ENCODE assay signal across 8 cellular contexts in the genomic region with DNA sequence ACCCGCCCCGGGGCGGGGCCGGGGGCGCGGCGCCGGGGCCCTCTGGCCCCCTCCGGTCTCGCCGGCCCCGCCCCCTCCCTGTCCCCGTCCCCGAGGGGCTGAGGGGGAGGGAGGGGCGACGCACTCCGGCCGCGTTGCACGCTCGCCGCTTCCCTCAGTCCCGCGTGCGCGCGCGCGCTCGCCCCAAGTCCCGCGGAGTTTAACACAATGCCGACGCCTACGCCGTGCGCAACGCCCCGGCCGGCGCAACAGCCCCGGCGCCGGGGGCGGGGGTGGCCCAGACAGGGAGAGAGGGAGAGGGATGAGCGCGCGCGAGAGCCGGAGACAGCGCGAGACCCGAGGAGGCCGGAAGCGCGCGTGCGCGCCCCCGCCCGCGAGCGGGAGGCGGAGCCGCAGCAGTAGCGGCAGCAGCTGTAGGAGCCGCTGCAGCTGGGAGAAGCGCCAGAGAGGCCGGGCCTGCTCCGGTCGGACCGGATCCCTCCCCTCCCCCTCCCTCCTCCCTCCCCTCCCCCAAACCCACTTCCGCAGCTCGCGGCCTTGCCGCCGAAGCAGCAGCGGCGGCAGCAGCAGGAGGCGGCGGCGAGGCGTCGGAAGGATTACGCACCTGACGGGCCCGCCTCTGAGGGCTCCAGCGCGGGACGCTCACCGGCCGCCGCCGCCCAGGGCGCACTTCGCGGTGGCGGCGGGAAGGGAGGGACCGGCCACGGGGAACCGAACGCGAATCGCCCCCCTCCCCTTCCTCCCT. TPM values are rescaled to one million over a fixed set of nuclear protein-coding genes. Genes with fewer than 3 reads are reported as not detected.
A peak's percentile ranks its signal among the peaks of the same experiment; 100 is the strongest.
DNase-seq lines count a peak whose midpoint lies in the region; ATAC-seq and TF ChIP-seq lines count a peak whose summit lies in the region.

No MANE protein-coding gene starts in this region.

- H3K36me3 ChIP-seq in kidney epithelial cell (ENCODE audit: control insufficient read depth, insufficient read depth, low read length), result no peaks in the 10 kb centered on the region

- H3K4me3 ChIP-seq in AG10803 (ENCODE audit: low read length) (peak overlapping the region; percentile 76), kidney epithelial cell (ENCODE audit: low read depth, low read length) (peak overlapping the region; percentile 99)

- peak; percentile 76 for ATAC-seq in HG03378 (IDR thresholded peaks at IDR 0.05; ENCODE audit: unreplicated experiment)

- DNase-seq in AG10803 (ENCODE audit: low read depth) (peak; percentile 99), NCI-H446 treated with DMSO at 0.1 percent for 48 hours (lab: John Stamatoyannopoulos, UW) (peak; percentile 90), cerebellum (ENCODE audit: low spot score) (peak; percentile 97), kidney epithelial cell (ENCODE audit: low read depth) (peak; percentile 85)
- DNase-seq in activated CD4-positive, alpha-beta T cell treated with anti-CD3 and anti-CD28 coated beads for 1 hour, result peak; percentile 97
- DNase-seq in stimulated activated CD4-positive, alpha-beta T cell treated with anti-CD3 and anti-CD28 coated beads, Interleukin-15, amount 100 ng/mL, for 24 hours, result peak; percentile 98

- TF ChIP-seq POLR2A in GM19099 (IDR thresholded peaks at IDR 0.05; ENCODE audit: extremely low read depth, insufficient read length, low read depth), result peak; percentile 70

- no peaks in the 10 kb centered on the region for H3K27me3 ChIP-seq in kidney epithelial cell (ENCODE audit: control insufficient read depth, insufficient read depth, low read length)

- TF ChIP-seq CTCF in AG10803 (conservative IDR thresholded peaks at IDR 0.05; ENCODE audit: low read length) (no peak), kidney epithelial cell (IDR thresholded peaks at IDR 0.05; ENCODE audit: insufficient read depth, low read length, poor library complexity, severe bottlenecking) (no peak)

RNA-seq across cellular contexts. Expression of a gene that starts 0.9 kb away (rescaled TPM):
- total RNA-seq in cerebellum (6.9 TPM), kidney epithelial cell (13.6 and 14.0 TPM in 2 replicates)

Comparison
In these comparisons a context has a peak if more than half of its experiments do, and no peak if none do; other contexts are left out.
1. Peak in every context shown above with its lines: DNase-seq, ATAC-seq and H3K4me3 ChIP-seq.